1 cellular context compared by ENCODE assay signal in the genomic region with DNA sequence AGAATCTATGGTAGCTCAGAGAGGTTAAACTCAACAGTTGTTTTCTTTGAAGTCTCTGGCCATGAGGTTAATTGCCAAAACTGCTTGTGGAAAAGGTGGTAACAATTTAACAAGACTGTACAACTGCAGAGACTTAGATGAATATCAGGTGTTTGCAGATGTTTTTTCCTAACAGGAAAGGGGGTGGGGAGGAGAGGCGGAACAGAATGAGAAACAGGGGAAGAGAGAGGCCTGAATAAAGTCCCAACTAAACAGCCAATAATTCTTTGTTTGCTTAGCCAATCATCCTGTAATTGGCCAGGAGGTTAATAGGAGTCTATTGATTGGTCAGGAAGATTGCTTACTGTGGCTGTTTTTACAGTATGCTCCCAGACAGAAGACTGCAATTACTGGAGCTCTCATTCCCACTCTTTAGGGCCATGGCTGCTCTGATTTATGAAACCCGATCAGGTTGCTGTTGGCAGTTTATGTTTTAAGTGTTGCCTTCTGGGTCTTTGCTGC.
TF ChIP-seq lines count a peak whose summit lies in the region.

No MANE protein-coding gene starts in this region.

TF ChIP-seq in HEK293, 187 proteins besides CTCF, POLR2A, EP300 and RAD21 (continued from another document):
- TF ChIP-seq REST (tag by site-specific recombination; IDR thresholded peaks at IDR 0.05) (no peak), ZNF571 (tag by site-specific recombination; IDR thresholded peaks at IDR 0.05) (no peak), ZNF214 (tag by site-specific recombination; IDR thresholded peaks at IDR 0.05; ENCODE audit: borderline replicate concordance) (no peak), ZNF221 (tag by site-specific recombination; IDR thresholded peaks at IDR 0.05; ENCODE audit: borderline replicate concordance) (no peak), ZNF404 (tag by site-specific recombination; IDR thresholded peaks at IDR 0.05) (no peak), ZNF311 (tag by site-specific recombination; IDR thresholded peaks at IDR 0.05; ENCODE audit: borderline replicate concordance) (no peak), MZF1 (tag by site-specific recombination; IDR thresholded peaks at IDR 0.05; ENCODE audit: borderline replicate concordance) (peak; percentile 45; the same call in 1 of the 2 replicates), ZNF350 (tag by site-specific recombination; IDR thresholded peaks at IDR 0.05) (no peak), ZNF560 (tag by site-specific recombination; IDR thresholded peaks at IDR 0.05; ENCODE audit: borderline replicate concordance) (no peak), ZNF19 (tag by site-specific recombination; IDR thresholded peaks at IDR 0.05; ENCODE audit: low read depth) (no peak), ZNF561 (tag by site-specific recombination; IDR thresholded peaks at IDR 0.05; ENCODE audit: borderline replicate concordance) (0 out of 2 replicates have a peak, but pooled peaks have one; percentile 38), ZNF639 (tag by site-specific recombination; IDR thresholded peaks at IDR 0.05) (no peak), FEZF1 (tag by site-specific recombination; IDR thresholded peaks at IDR 0.05) (peak; percentile 68), SCRT2 (tag by site-specific recombination; IDR thresholded peaks at IDR 0.05) (peak; percentile 74), ZNF140 (tag by site-specific recombination; IDR thresholded peaks at IDR 0.05) (no peak), SETDB1 (IDR thresholded peaks at IDR 0.05; ENCODE audit: insufficient read length, low read length) (peak; percentile 78), PRDM6 (tag by site-specific recombination; IDR thresholded peaks at IDR 0.05) (peak; percentile 72), ZNF398 (tag by site-specific recombination; IDR thresholded peaks at IDR 0.05) (no peak), ZNF175 (tag by site-specific recombination; IDR thresholded peaks at IDR 0.05) (no peak), SP7 (tag by site-specific recombination; IDR thresholded peaks at IDR 0.05) (peak; percentile 80), TRIM28 (IDR thresholded peaks at IDR 0.05; ENCODE audit: borderline replicate concordance, low read length) (peak; percentile 91; the same call in 1 of the 2 replicates), SP2 (tag by site-specific recombination; IDR thresholded peaks at IDR 0.05) (peak; percentile 51), GFI1B (tag by site-specific recombination; IDR thresholded peaks at IDR 0.05) (peak; percentile 99), ZIC2 (tag by site-specific recombination; IDR thresholded peaks at IDR 0.05) (no peak), SALL2 (tag by site-specific recombination; IDR thresholded peaks at IDR 0.05; ENCODE audit: borderline replicate concordance) (no peak), ZNF830 (tag by site-specific recombination; IDR thresholded peaks at IDR 0.05; ENCODE audit: low read depth) (no peak), ZNF785 (tag by site-specific recombination; IDR thresholded peaks at IDR 0.05) (no peak), ZNF2 (tag by site-specific recombination; IDR thresholded peaks at IDR 0.05) (0 out of 2 replicates have a peak, but pooled peaks have one; percentile 36), ZNF792 (tag by site-specific recombination; IDR thresholded peaks at IDR 0.05) (no peak), ZNF843 (tag by site-specific recombination; IDR thresholded peaks at IDR 0.05) (peak; percentile 43; the same call in 1 of the 2 replicates), ZNF610 (tag by site-specific recombination; IDR thresholded peaks at IDR 0.05; ENCODE audit: borderline replicate concordance) (0 out of 2 replicates have a peak, but pooled peaks have one; percentile 53), ZNF645 (tag by site-specific recombination; IDR thresholded peaks at IDR 0.05) (no peak), KLF10 (tag by site-specific recombination; IDR thresholded peaks at IDR 0.05) (no peak)
- TF ChIP-seq, protein P1, sequence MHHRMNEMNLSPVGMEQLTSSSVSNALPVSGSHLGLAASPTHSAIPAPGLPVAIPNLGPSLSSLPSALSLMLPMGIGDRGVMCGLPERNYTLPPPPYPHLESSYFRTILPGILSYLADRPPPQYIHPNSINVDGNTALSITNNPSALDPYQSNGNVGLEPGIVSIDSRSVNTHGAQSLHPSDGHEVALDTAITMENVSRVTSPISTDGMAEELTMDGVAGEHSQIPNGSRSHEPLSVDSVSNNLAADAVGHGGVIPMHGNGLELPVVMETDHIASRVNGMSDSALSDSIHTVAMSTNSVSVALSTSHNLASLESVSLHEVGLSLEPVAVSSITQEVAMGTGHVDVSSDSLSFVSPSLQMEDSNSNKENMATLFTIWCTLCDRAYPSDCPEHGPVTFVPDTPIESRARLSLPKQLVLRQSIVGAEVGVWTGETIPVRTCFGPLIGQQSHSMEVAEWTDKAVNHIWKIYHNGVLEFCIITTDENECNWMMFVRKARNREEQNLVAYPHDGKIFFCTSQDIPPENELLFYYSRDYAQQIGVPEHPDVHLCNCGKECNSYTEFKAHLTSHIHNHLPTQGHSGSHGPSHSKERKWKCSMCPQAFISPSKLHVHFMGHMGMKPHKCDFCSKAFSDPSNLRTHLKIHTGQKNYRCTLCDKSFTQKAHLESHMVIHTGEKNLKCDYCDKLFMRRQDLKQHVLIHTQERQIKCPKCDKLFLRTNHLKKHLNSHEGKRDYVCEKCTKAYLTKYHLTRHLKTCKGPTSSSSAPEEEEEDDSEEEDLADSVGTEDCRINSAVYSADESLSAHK (tag by site-specific recombination; IDR thresholded peaks at IDR 0.05), result peak; percentile 23; the same call in 1 of the 2 replicates
